21 cellular contexts compared by ENCODE assay signal in genomic region chr19:7561229-7561806, GRCh38. TPM values are rescaled to one million over a fixed set of nuclear protein-coding genes. Genes with fewer than 3 reads are reported as not detected.
"Had no signal": no experiment of that assay in that cellular context is flagged by ENCODE, and none has a peak within 500 bp of the region (broad histone marks: within the 10 kb centered on the region; RNA-seq: fewer than 3 reads in every experiment).

No MANE protein-coding gene starts in this region.

- H3K4me1 Mint-ChIP-seq: activated CD4-positive, alpha-beta T cell treated with anti-CD3 and anti-CD28 coated beads, Interleukin-2, amount 10 ng/mL, durations not matched to agents 24 days and 14 days had no signal

- H3K27ac Mint-ChIP-seq: activated CD4-positive, alpha-beta memory T cell treated with anti-CD3 and anti-CD28 coated beads, Interleukin-2, amount 10 ng/mL, durations not matched to agents 7 days and 5 days; activated CD4-positive, alpha-beta T cell treated with anti-CD3 and anti-CD28 coated beads, Interleukin-2, amount 10 ng/mL, durations not matched to agents 24 days and 14 days; activated T-cell treated with anti-CD3 and anti-CD28 coated beads, Interleukin-2, amount 50 U/mL, for 24 hours; dendritic cell treated with granulocyte-macrophage colony-stimulating factor and Interleukin-4, amounts not matched to agents 40 ng/mL and 50 ng/mL, for 4 days; natural killer cell had no signal

- H3K4me1 ChIP-seq: esophagus squamous epithelium, right lobe of liver, tibial nerve had no signal

- DNase-seq: activated CD4-positive, alpha-beta memory T cell treated with anti-CD3 and anti-CD28 coated beads, Interleukin-2, amount 10 ng/mL, durations not matched to agents 7 days and 5 days; activated CD4-positive, alpha-beta T cell treated with anti-CD3 and anti-CD28 coated beads, Interleukin-2, amount 10 ng/mL, durations not matched to agents 24 days and 14 days; activated CD4-positive, CD25-positive, alpha-beta regulatory T cell treated with anti-CD3 and anti-CD28 coated beads, Interleukin-2, amount 50 U/mL, for 72 hours; activated CD8-positive, alpha-beta memory T cell treated with anti-CD3 and anti-CD28 coated beads, Interleukin-2, amount 50 U/mL, for 48 hours; activated gamma-delta T cell treated with Interleukin-2 at 50 U/mL for 16 hours; activated naive CD4-positive, alpha-beta T cell treated with anti-CD3 and anti-CD28 coated beads, Interleukin-2, amount 50 U/mL, for 16 hours; activated T-cell treated with anti-CD3 and anti-CD28 coated beads, Interleukin-2, amount 50 U/mL, for 24 hours; amniotic stem cell; brain microvascular endothelial cell; esophagus squamous epithelium; mesenchymal stem cell; natural killer cell; right lobe of liver; stimulated activated CD4-positive, alpha-beta T cell treated with anti-CD3 and anti-CD28 coated beads, Interleukin-12 subunit alpha, Interleukin-12 subunit beta, amount 100 ng/mL, for 4 hours; stimulated activated CD4-positive, alpha-beta T cell treated with anti-CD3 and anti-CD28 coated beads, Interleukin-4, amount 100 ng/mL, for 1 hour; T-helper 2 cell had no signal

- H3K36me3 Mint-ChIP-seq: natural killer cell had no signal

- H3K27ac ChIP-seq: brain microvascular endothelial cell, epithelial cell of prostate, esophagus squamous epithelium, right lobe of liver, skin epidermis, tibial nerve had no signal

- ATAC-seq: natural killer cell had no signal

- H3K4me3 ChIP-seq: esophagus squamous epithelium, right lobe of liver, skin epidermis, tibial nerve had no signal

- H3K27me3 Mint-ChIP-seq: activated CD4-positive, alpha-beta memory T cell treated with anti-CD3 and anti-CD28 coated beads, Interleukin-2, amount 10 ng/mL, durations not matched to agents 7 days and 5 days; activated CD4-positive, alpha-beta T cell treated with anti-CD3 and anti-CD28 coated beads, Interleukin-2, amount 10 ng/mL, durations not matched to agents 24 days and 14 days; activated T-cell treated with anti-CD3 and anti-CD28 coated beads, Interleukin-2, amount 50 U/mL, for 24 hours; dendritic cell treated with granulocyte-macrophage colony-stimulating factor and Interleukin-4, amounts not matched to agents 40 ng/mL and 50 ng/mL, for 4 days had no signal

- H3K9me3 ChIP-seq: esophagus squamous epithelium, right lobe of liver had no signal

- H3K27me3 ChIP-seq: brain microvascular endothelial cell, esophagus squamous epithelium, right lobe of liver, tibial nerve had no signal

- H3K4me3 Mint-ChIP-seq: activated CD4-positive, alpha-beta memory T cell treated with anti-CD3 and anti-CD28 coated beads, Interleukin-2, amount 10 ng/mL, durations not matched to agents 7 days and 5 days; activated CD4-positive, alpha-beta T cell treated with anti-CD3 and anti-CD28 coated beads, Interleukin-2, amount 10 ng/mL, durations not matched to agents 24 days and 14 days; activated T-cell treated with anti-CD3 and anti-CD28 coated beads, Interleukin-2, amount 50 U/mL, for 24 hours; dendritic cell treated with granulocyte-macrophage colony-stimulating factor and Interleukin-4, amounts not matched to agents 40 ng/mL and 50 ng/mL, for 4 days; natural killer cell had no signal

- H3K9me3 Mint-ChIP-seq: activated CD4-positive, alpha-beta memory T cell treated with anti-CD3 and anti-CD28 coated beads, Interleukin-2, amount 10 ng/mL, durations not matched to agents 7 days and 5 days; activated CD4-positive, alpha-beta T cell treated with anti-CD3 and anti-CD28 coated beads, Interleukin-2, amount 10 ng/mL, durations not matched to agents 24 days and 14 days; dendritic cell treated with granulocyte-macrophage colony-stimulating factor and Interleukin-4, amounts not matched to agents 40 ng/mL and 50 ng/mL, for 4 days; natural killer cell had no signal

RNA-seq across cellular contexts. Expression of gene CAMSAP3, which starts 34.3 kb away (rescaled TPM):
- total RNA-seq: posterior vena cava, tibial nerve had no signal
